ENCODE assay signal across 20 cellular contexts in the genomic region with DNA sequence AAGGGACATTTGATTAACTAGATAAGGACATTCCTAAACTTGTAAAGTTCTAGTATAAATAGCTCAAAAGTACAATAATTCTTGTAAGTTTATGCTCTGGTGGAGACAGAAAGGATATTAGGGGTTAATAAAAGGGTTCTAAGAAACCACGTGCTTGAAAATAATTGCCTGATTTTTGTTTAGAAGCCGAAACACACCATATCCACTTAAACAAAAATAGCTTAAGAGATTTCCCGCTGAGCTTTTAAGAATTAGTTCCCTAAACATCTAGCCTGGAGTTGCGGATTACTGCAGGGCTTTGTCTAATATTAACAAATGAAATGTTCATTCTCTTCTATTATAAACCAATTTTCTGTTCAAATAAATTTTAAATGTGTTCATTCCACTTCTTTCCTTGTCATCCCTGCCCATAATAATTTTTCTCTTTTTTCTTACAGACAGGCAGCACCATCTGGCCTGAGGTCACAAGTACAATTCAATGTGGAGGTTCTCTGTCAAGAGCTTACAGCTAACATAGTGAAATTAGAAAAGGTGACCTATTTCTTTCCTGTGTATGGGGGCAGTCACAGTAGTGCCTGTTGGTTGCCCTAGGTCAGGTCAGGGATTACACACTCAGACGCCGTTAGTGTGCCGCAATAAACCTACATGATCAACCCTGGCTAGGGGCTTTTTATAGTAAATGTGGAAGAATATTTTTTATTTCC.
DNase-seq lines count a peak whose midpoint lies in the region; ATAC-seq and TF ChIP-seq lines count a peak whose summit lies in the region.
"Had no signal": no experiment of that assay in that cellular context is flagged by ENCODE, and none has a peak within 500 bp of the region (broad histone marks: within the 10 kb centered on the region; RNA-seq: fewer than 3 reads in every experiment).

No MANE protein-coding gene starts in this region.

- TF ChIP-seq RAD21 in neural cell (conservative IDR thresholded peaks at IDR 0.05) = no peak

- POLR2A ChIA-PET in PC-3 (lab: Charles Lee; ENCODE audit: unreplicated experiment) = no interaction called here

- peak overlapping the region; percentile 12 for H3K27ac ChIP-seq in left ventricle myocardium inferior (replicated peaks)
- peak overlapping the region; percentile 82 for H3K27ac ChIP-seq in caudate nucleus (ENCODE audit: low read depth, low read length)
- no peak overlapping the region for H3K27ac ChIP-seq in neural cell (ENCODE audit: low read length)
- peak overlapping the region; percentile 83 to 95 for H3K27ac ChIP-seq in uterus
- H3K27ac ChIP-seq in PC-3 (ENCODE audit: low read length) = no peak overlapping the region
- H3K27ac ChIP-seq: foreskin keratinocyte had no signal

- H3K9me2 ChIP-seq in neural cell (ENCODE audit: insufficient read depth, low read length) (no peaks in the 10 kb centered on the region), PC-3 (replicated peaks; ENCODE audit: low read length) (no peaks in the 10 kb centered on the region)

- TF ChIP-seq CTCF in left ventricle myocardium inferior (IDR thresholded peaks at IDR 0.05; ENCODE audit: borderline replicate concordance) (no peak), neural cell (IDR thresholded peaks at IDR 0.05; ENCODE audit: poor library complexity, severe bottlenecking) (no peak), uterus (IDR thresholded peaks at IDR 0.05) (no peak), PC-3 (conservative IDR thresholded peaks at IDR 0.05; ENCODE audit: low read depth, low read length) (no peak)

- peak overlapping the region; percentile 31 for H3K4me2 ChIP-seq in neural cell (ENCODE audit: low read length)
- no peak overlapping the region for H3K4me2 ChIP-seq in PC-3 (ENCODE audit: low read length)

- H3K9me3 ChIP-seq in left ventricle myocardium inferior (replicated peaks) = no peaks in the 10 kb centered on the region
- no peaks in the 10 kb centered on the region for H3K9me3 ChIP-seq in neural cell (ENCODE audit: low read length)
- no peaks in the 10 kb centered on the region for H3K9me3 ChIP-seq in uterus
- no peaks in the 10 kb centered on the region for H3K9me3 ChIP-seq in PC-3 (ENCODE audit: low read length)

- H3K4me1 ChIP-seq in left ventricle myocardium inferior (peaks cover 29% of the 10 kb centered on the region), uterus (peaks cover 0 to 20% of the 10 kb centered on the region in 2 donors), PC-3 (ENCODE audit: insufficient read depth, low read length) (no peaks in the 10 kb centered on the region)
- H3K4me1 ChIP-seq: foreskin keratinocyte had no signal

- CTCF ChIA-PET in PC-3 (lab: Charles Lee) = no interaction called here

- H3K9ac ChIP-seq in neural cell (ENCODE audit: low read length) (no peak overlapping the region), PC-3 (ENCODE audit: low read length) (no peak overlapping the region)

- no peak for TF ChIP-seq POLR2A in uterus (IDR thresholded peaks at IDR 0.05)

- TF ChIP-seq EP300 in neural cell (conservative IDR thresholded peaks at IDR 0.05; ENCODE audit: poor library complexity, severe bottlenecking) = no peak

- H3K4me3 ChIP-seq in left ventricle myocardium inferior = no peak overlapping the region
- H3K4me3 ChIP-seq in neural cell (ENCODE audit: low read length) = no peak overlapping the region
- H3K4me3 ChIP-seq in uterus = no peak overlapping the region
- H3K4me3 ChIP-seq in PC-3 (ENCODE audit: low read length) = no peak overlapping the region
- H3K4me3 ChIP-seq: GM12878, skin epidermis had no signal

- no TSS peak for BruUV-seq in PC-3 (replicated peaks; lab: Mats Ljungman, UMichigan)

- no peak for ATAC-seq in PC-3
- ATAC-seq: activated CD4-positive, alpha-beta T cell treated with anti-CD3 and anti-CD28 coated beads for 36 hours; foreskin keratinocyte; GM12878; HCT116 had no signal

- intact Hi-C loops in left ventricle myocardium inferior (cut with micrococcal nuclease) (no loop called here), cardiac septum (cut with DNase I) (no loop called here), uterus (cut with DNase I; ENCODE audit: low total_unique reads) (no loop called here), PC-3 (cut with micrococcal nuclease) (no loop called here)

- H4K20me1 ChIP-seq in neural cell (ENCODE audit: insufficient read depth) = no peaks in the 10 kb centered on the region
- no peaks in the 10 kb centered on the region for H4K20me1 ChIP-seq in PC-3 (ENCODE audit: low read length)

- H3F3A ChIP-seq in neural cell (ENCODE audit: insufficient read depth, low read length, poor library complexity, severe bottlenecking) (no peaks in the 10 kb centered on the region), PC-3 (ENCODE audit: low read length, unreplicated experiment) (no peaks in the 10 kb centered on the region)

- H3K79me2 ChIP-seq in neural cell (replicated peaks; ENCODE audit: insufficient read depth, low read length) = no peaks in the 10 kb centered on the region
- no peaks in the 10 kb centered on the region for H3K79me2 ChIP-seq in PC-3 (ENCODE audit: low read length)

- H3K36me3 ChIP-seq in left ventricle myocardium inferior = peaks cover 92% of the 10 kb centered on the region
- H3K36me3 ChIP-seq in neural cell (ENCODE audit: insufficient read depth, low read length) = no peaks in the 10 kb centered on the region
- no peaks in the 10 kb centered on the region for H3K36me3 ChIP-seq in uterus
- peaks cover 59% of the 10 kb centered on the region for H3K36me3 ChIP-seq in PC-3 (ENCODE audit: low read depth, low read length)

- DNase-seq in left ventricle myocardium inferior = no peak
- DNase-seq in cardiac septum (ENCODE audit: low spot score) = no peak
- DNase-seq in caudate nucleus (lab: John Stamatoyannopoulos, UW) = no peak
- no peak for DNase-seq in uterus
- DNase-seq in NCI-H146 (lab: John Stamatoyannopoulos, UW) = no peak
- DNase-seq in PC-3 = no peak
- no peak for DNase-seq in HuH-7.5 (ENCODE audit: low spot score)
- DNase-seq: ACHN; activated CD4-positive, alpha-beta T cell treated with anti-CD3 and anti-CD28 coated beads for 36 hours; activated naive CD4-positive, alpha-beta T cell treated with anti-CD3 and anti-CD28 coated beads, Interleukin-2, amount 10 ng/mL, durations not matched to agents 7 days and 5 days; CD4-positive, alpha-beta memory T cell; foreskin keratinocyte; IMR-90; SIG-M5; stimulated activated CD4-positive, alpha-beta T cell treated with anti-CD3 and anti-CD28 coated beads, Interleukin-4, amount 100 ng/mL, for 4 hours; T-helper 9 cell had no signal

- H3K27me3 ChIP-seq in left ventricle myocardium inferior (ENCODE audit: low read depth) (no peaks in the 10 kb centered on the region), neural cell (ENCODE audit: insufficient read depth, low read depth, low read length) (no peaks in the 10 kb centered on the region), uterus (no peaks in the 10 kb centered on the region), PC-3 (ENCODE audit: low read length) (no peaks in the 10 kb centered on the region)
- H3K27me3 ChIP-seq: foreskin keratinocyte had no signal

- no peak overlapping the region for H2AFZ ChIP-seq in neural cell (ENCODE audit: low read depth, low read length)
- H2AFZ ChIP-seq in PC-3 (ENCODE audit: low read length) = no peak overlapping the region

TF ChIP-seq in neural cell, 6 proteins besides CTCF, POLR2A, EP300 and RAD21:
- TF ChIP-seq, protein P1, sequence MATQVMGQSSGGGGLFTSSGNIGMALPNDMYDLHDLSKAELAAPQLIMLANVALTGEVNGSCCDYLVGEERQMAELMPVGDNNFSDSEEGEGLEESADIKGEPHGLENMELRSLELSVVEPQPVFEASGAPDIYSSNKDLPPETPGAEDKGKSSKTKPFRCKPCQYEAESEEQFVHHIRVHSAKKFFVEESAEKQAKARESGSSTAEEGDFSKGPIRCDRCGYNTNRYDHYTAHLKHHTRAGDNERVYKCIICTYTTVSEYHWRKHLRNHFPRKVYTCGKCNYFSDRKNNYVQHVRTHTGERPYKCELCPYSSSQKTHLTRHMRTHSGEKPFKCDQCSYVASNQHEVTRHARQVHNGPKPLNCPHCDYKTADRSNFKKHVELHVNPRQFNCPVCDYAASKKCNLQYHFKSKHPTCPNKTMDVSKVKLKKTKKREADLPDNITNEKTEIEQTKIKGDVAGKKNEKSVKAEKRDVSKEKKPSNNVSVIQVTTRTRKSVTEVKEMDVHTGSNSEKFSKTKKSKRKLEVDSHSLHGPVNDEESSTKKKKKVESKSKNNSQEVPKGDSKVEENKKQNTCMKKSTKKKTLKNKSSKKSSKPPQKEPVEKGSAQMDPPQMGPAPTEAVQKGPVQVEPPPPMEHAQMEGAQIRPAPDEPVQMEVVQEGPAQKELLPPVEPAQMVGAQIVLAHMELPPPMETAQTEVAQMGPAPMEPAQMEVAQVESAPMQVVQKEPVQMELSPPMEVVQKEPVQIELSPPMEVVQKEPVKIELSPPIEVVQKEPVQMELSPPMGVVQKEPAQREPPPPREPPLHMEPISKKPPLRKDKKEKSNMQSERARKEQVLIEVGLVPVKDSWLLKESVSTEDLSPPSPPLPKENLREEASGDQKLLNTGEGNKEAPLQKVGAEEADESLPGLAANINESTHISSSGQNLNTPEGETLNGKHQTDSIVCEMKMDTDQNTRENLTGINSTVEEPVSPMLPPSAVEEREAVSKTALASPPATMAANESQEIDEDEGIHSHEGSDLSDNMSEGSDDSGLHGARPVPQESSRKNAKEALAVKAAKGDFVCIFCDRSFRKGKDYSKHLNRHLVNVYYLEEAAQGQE (IDR thresholded peaks at IDR 0.05; ENCODE audit: borderline replicate concordance) = no peak
- TF ChIP-seq TAF1 (IDR thresholded peaks at IDR 0.05; ENCODE audit: low read depth) (no peak), EZH2 (IDR thresholded peaks at IDR 0.05; ENCODE audit: borderline replicate concordance, insufficient read depth, low read length, poor library complexity, severe bottlenecking) (no peak), MXI1 (conservative IDR thresholded peaks at IDR 0.05; ENCODE audit: poor library complexity, severe bottlenecking) (no peak), SMC3 (conservative IDR thresholded peaks at IDR 0.05; ENCODE audit: poor library complexity) (no peak), POLR2AphosphoS5 (IDR thresholded peaks at IDR 0.05) (no peak)

Comparison
In these comparisons a context has a peak if more than half of its experiments do, and no peak if none do; other contexts are left out.
1. H3K27ac ChIP-seq: peak in left ventricle myocardium inferior (single experiment), caudate nucleus (single experiment) and uterus (2 of 2); none in neural cell (single experiment) and PC-3 (single experiment).